Comparison of ENCODE assay signal across 1 cellular context in genomic region chr2:26875808-26876207, GRCh38.
TF ChIP-seq lines count a peak whose summit lies in the region.

No MANE protein-coding gene starts in this region.

TF ChIP-seq in GM12878, 131 proteins besides CTCF, POLR2A, EP300 and RAD21 (continued from another document):
- no peak for TF ChIP-seq IRF5 (IDR thresholded peaks at IDR 0.05; ENCODE audit: borderline replicate concordance)
